Comparison of ENCODE assay signal across 8 cellular contexts in genomic region chr20:15475483-15475882, GRCh38.
DNase-seq lines count a peak whose midpoint lies in the region; TF ChIP-seq lines count a peak whose summit lies in the region.

No MANE protein-coding gene starts in this region.

- H3K4me1 ChIP-seq in adrenal gland (replicated peaks in 1 of 2) (peaks cover 0 to 6% of the 10 kb centered on the region in 2 donors), parathyroid adenoma (no peaks in the 10 kb centered on the region), Karpas-422 (ENCODE audit: low read length) (peaks cover 3% of the 10 kb centered on the region; the same call in 1 of the 2 replicates)

- H3K79me2 ChIP-seq in parathyroid adenoma: no peaks in the 10 kb centered on the region
- H3K79me2 ChIP-seq in Karpas-422 (ENCODE audit: low read length): no peaks in the 10 kb centered on the region

- H3K36me3 ChIP-seq in MG63 (no peaks in the 10 kb centered on the region), adrenal gland (replicated peaks in 1 of 2) (no peaks in the 10 kb centered on the region), parathyroid adenoma (ENCODE audit: control insufficient read depth, insufficient read depth, low read length) (no peaks in the 10 kb centered on the region), Karpas-422 (ENCODE audit: insufficient read depth, low read length) (no peaks in the 10 kb centered on the region)

- H3K4me3 ChIP-seq in MG63: no peak overlapping the region
- H3K4me3 ChIP-seq in adrenal gland: no peak overlapping the region
- no peak overlapping the region for H3K4me3 ChIP-seq in parathyroid adenoma (ENCODE audit: low read depth, low read length)
- no peak overlapping the region for H3K4me3 ChIP-seq in Karpas-422 (ENCODE audit: low read length)

- H3K9me3 ChIP-seq in MG63: no peaks in the 10 kb centered on the region
- H3K9me3 ChIP-seq in adrenal gland (replicated peaks in 1 of 3): no peaks in the 10 kb centered on the region
- H3K9me3 ChIP-seq in parathyroid adenoma (ENCODE audit: control insufficient read depth, low read length): no peaks in the 10 kb centered on the region
- no peaks in the 10 kb centered on the region for H3K9me3 ChIP-seq in Karpas-422 (ENCODE audit: low read length)

- H3K4me2 ChIP-seq in parathyroid adenoma (ENCODE audit: low read length) (peak overlapping the region; percentile 13), Karpas-422 (ENCODE audit: low read depth, low read length, poor library complexity, severe bottlenecking) (no peak overlapping the region)

- H4K20me1 ChIP-seq in Karpas-422 (ENCODE audit: insufficient read depth, low read depth, low read length): no peaks in the 10 kb centered on the region

- H2AFZ ChIP-seq in parathyroid adenoma: no peak overlapping the region
- H2AFZ ChIP-seq in Karpas-422 (ENCODE audit: low read length): no peak overlapping the region

- H3K27ac ChIP-seq in adrenal gland: no peak overlapping the region
- no peak overlapping the region for H3K27ac ChIP-seq in parathyroid adenoma
- no peak overlapping the region for H3K27ac ChIP-seq in Karpas-422 (ENCODE audit: low read length)

- H3K9me2 ChIP-seq in Karpas-422 (replicated peaks; ENCODE audit: insufficient read depth, low read length): no peaks in the 10 kb centered on the region

- intact Hi-C loops in adrenal gland (cut with DNase I): no loop called here

- peak; percentile 38 for DNase-seq in G401 (ENCODE audit: low spot score)
- peak; percentile 4 for DNase-seq in MG63
- DNase-seq in adrenal gland: peak in 6 of 7 donors; percentile 13 to 41 (median 20)
- DNase-seq in ecto neural progenitor cell (ENCODE audit: low spot score): no peak
- DNase-seq in activated CD8-positive, alpha-beta memory T cell treated with anti-CD3 and anti-CD28 coated beads for 24 hours: no peak
- no peak for DNase-seq in Karpas-422
- DNase-seq in activated CD4-positive, alpha-beta T cell treated with anti-CD3 and anti-CD28 coated beads, Interleukin-2, amount 50 U/mL, for 4 hours: no peak

- in situ Hi-C loops in G401 (cut with HindIII; ENCODE audit: low sequenced_read_pairs): no loop called here

- no peak for TF ChIP-seq CTCF in adrenal gland (IDR thresholded peaks at IDR 0.05)
- no peak for TF ChIP-seq CTCF in parathyroid adenoma (IDR thresholded peaks at IDR 0.05)

- no peak for TF ChIP-seq POLR2A in adrenal gland (IDR thresholded peaks at IDR 0.05)

- H3K27me3 ChIP-seq in MG63 (no peaks in the 10 kb centered on the region), adrenal gland (no peaks in the 10 kb centered on the region), parathyroid adenoma (ENCODE audit: control insufficient read depth, insufficient read depth, low read length) (no peaks in the 10 kb centered on the region), Karpas-422 (ENCODE audit: low read length) (no peaks in the 10 kb centered on the region)

- H3K9ac ChIP-seq in parathyroid adenoma (no peak overlapping the region), Karpas-422 (ENCODE audit: low read length) (no peak overlapping the region)

- 14 to 23% (median 18%) methylated on average over 2 to 5 of the region's 5 CpGs for WGBS in adrenal gland, 4 donors

Comparison
In these comparisons a context has a peak if more than half of its experiments do, and no peak if none do; other contexts are left out.
1. DNase-seq: peak in G401 (single experiment), MG63 (single experiment) and adrenal gland (6 of 7); none in ecto neural progenitor cell (single experiment), activated CD8-positive, alpha-beta memory T cell treated with anti-CD3 and anti-CD28 coated beads for 24 hours (single experiment), Karpas-422 (single experiment) and activated CD4-positive, alpha-beta T cell treated with anti-CD3 and anti-CD28 coated beads, Interleukin-2, amount 50 U/mL, for 4 hours (0 of 2).